25 cellular contexts compared by ENCODE assay signal in genomic region chr13:56189439-56189838, GRCh38.
"Had no signal": no experiment of that assay in that cellular context is flagged by ENCODE, and none has a peak within 500 bp of the region (broad histone marks: within the 10 kb centered on the region; RNA-seq: fewer than 3 reads in every experiment).

No MANE protein-coding gene starts in this region.

- DNase-seq: dermis blood vessel endothelial cell; erythroblast; foreskin keratinocyte; kidney; left cardiac atrium; left ventricle myocardium inferior; lower lobe of right lung; naive B cell; occipital lobe; right lobe of liver; stimulated activated CD4-positive, alpha-beta T cell treated with anti-CD3 and anti-CD28 coated beads, Interleukin-15, amount 100 ng/mL, for 24 hours; stimulated activated CD4-positive, alpha-beta T cell treated with anti-CD3 and anti-CD28 coated beads, Interleukin-1b, Interleukin-23, amount 100 ng/mL, for 48 hours; stimulated activated CD4-positive, alpha-beta T cell treated with anti-CD3 and anti-CD28 coated beads, Interleukin-4, amount 100 ng/mL, for 4 hours; stimulated activated naive B cell treated with anti-CD40 and anti-IgM and Interleukin-4, amounts not matched to agents 10 μg/mL and 1 μg/mL and 100 μg/mL, for 72 hours; stimulated activated naive CD8-positive, alpha-beta T cell treated with anti-CD3 and anti-CD28 coated beads, Interleukin-15, amount 100 ng/mL, for 72 hours; testis; upper lobe of right lung had no signal

- H3K27me3 ChIP-seq: foreskin keratinocyte, hepatocyte, right lobe of liver, spleen, testis, tibial nerve, upper lobe of right lung, vagina had no signal

- H3K9me3 ChIP-seq: prostate gland, right lobe of liver, testis, vagina had no signal

- H3K9me3 Mint-ChIP-seq: memory B cell, nephron had no signal

- H3K36me3 ChIP-seq: left ventricle myocardium inferior, lower lobe of right lung, prostate gland, right lobe of liver, spleen, tibial nerve, upper lobe of right lung, vagina had no signal

- H3K4me1 ChIP-seq: foreskin keratinocyte, left ventricle myocardium inferior, lower lobe of right lung, parathyroid adenoma, prostate gland, right lobe of liver, spleen, testis, tibial nerve, upper lobe of right lung, vagina had no signal

- H3K27me3 Mint-ChIP-seq: memory B cell; naive B cell; stimulated activated naive B cell treated with anti-CD40 and anti-IgM and Interleukin-4, amounts not matched to agents 10 μg/mL and 1 μg/mL and 100 μg/mL, for 72 hours; stimulated activated naive CD8-positive, alpha-beta T cell treated with anti-CD3 and anti-CD28 coated beads, Interleukin-15, amount 100 ng/mL, for 72 hours had no signal

- H3K9ac ChIP-seq: parathyroid adenoma had no signal

- H3K4me3 ChIP-seq: hepatocyte, left ventricle myocardium inferior, lower lobe of right lung, prostate gland, right lobe of liver, spleen, testis, tibial nerve, upper lobe of right lung, vagina had no signal

- H3K4me1 Mint-ChIP-seq: memory B cell; naive B cell; nephron; stimulated activated naive B cell treated with anti-CD40 and anti-IgM and Interleukin-4, amounts not matched to agents 10 μg/mL and 1 μg/mL and 100 μg/mL, for 72 hours; stimulated activated naive CD8-positive, alpha-beta T cell treated with anti-CD3 and anti-CD28 coated beads, Interleukin-15, amount 100 ng/mL, for 72 hours had no signal

- H3K4me3 Mint-ChIP-seq: memory B cell; naive B cell; nephron; stimulated activated naive B cell treated with anti-CD40 and anti-IgM and Interleukin-4, amounts not matched to agents 10 μg/mL and 1 μg/mL and 100 μg/mL, for 72 hours; stimulated activated naive CD8-positive, alpha-beta T cell treated with anti-CD3 and anti-CD28 coated beads, Interleukin-15, amount 100 ng/mL, for 72 hours had no signal

- H3K36me3 Mint-ChIP-seq: memory B cell; naive B cell; stimulated activated naive B cell treated with anti-CD40 and anti-IgM and Interleukin-4, amounts not matched to agents 10 μg/mL and 1 μg/mL and 100 μg/mL, for 72 hours had no signal

- H3K27ac Mint-ChIP-seq: memory B cell; naive B cell; nephron; stimulated activated naive B cell treated with anti-CD40 and anti-IgM and Interleukin-4, amounts not matched to agents 10 μg/mL and 1 μg/mL and 100 μg/mL, for 72 hours; stimulated activated naive CD8-positive, alpha-beta T cell treated with anti-CD3 and anti-CD28 coated beads, Interleukin-15, amount 100 ng/mL, for 72 hours had no signal

- H3K27ac ChIP-seq: foreskin keratinocyte, hepatocyte, left ventricle myocardium inferior, lower lobe of right lung, parathyroid adenoma, prostate gland, right lobe of liver, spleen, testis, tibial nerve, upper lobe of right lung, vagina had no signal
